ENCODE assay signal across 2 cellular contexts in the genomic region with DNA sequence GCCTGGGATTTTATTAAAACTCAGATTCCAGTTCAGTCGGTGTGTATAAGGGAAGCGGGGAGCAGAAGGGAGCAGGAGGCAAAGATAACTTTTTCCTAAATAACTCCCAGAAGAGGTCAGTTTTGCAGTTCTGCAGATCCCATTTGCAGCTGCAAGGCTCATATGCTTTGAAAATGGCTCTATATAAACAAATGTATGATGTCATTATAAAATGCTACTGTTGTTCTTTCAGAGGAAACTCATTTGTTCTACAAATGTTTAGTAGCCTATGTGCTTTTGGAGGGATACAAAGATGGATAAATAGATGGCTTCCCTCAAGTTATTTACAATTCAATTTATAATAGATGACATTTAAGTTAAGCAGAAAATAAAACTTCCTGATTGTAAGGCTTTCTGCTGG.
TF ChIP-seq lines count a peak whose summit lies in the region.

No MANE protein-coding gene starts in this region.

TF ChIP-seq in HEK293, 187 proteins besides CTCF, POLR2A, EP300 and RAD21 (continued from another document):
- TF ChIP-seq, protein P1, sequence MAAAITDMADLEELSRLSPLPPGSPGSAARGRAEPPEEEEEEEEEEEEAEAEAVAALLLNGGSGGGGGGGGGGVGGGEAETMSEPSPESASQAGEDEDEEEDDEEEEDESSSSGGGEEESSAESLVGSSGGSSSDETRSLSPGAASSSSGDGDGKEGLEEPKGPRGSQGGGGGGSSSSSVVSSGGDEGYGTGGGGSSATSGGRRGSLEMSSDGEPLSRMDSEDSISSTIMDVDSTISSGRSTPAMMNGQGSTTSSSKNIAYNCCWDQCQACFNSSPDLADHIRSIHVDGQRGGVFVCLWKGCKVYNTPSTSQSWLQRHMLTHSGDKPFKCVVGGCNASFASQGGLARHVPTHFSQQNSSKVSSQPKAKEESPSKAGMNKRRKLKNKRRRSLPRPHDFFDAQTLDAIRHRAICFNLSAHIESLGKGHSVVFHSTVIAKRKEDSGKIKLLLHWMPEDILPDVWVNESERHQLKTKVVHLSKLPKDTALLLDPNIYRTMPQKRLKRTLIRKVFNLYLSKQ (tag by site-specific recombination; IDR thresholded peaks at IDR 0.05; ENCODE audit: borderline replicate concordance), result no peak
- TF ChIP-seq ZNF629 (tag by site-specific recombination; IDR thresholded peaks at IDR 0.05), result no peak
- TF ChIP-seq, protein P2, sequence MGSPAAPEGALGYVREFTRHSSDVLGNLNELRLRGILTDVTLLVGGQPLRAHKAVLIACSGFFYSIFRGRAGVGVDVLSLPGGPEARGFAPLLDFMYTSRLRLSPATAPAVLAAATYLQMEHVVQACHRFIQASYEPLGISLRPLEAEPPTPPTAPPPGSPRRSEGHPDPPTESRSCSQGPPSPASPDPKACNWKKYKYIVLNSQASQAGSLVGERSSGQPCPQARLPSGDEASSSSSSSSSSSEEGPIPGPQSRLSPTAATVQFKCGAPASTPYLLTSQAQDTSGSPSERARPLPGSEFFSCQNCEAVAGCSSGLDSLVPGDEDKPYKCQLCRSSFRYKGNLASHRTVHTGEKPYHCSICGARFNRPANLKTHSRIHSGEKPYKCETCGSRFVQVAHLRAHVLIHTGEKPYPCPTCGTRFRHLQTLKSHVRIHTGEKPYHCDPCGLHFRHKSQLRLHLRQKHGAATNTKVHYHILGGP (tag by site-specific recombination; IDR thresholded peaks at IDR 0.05), result no peak
- TF ChIP-seq, protein P3, sequence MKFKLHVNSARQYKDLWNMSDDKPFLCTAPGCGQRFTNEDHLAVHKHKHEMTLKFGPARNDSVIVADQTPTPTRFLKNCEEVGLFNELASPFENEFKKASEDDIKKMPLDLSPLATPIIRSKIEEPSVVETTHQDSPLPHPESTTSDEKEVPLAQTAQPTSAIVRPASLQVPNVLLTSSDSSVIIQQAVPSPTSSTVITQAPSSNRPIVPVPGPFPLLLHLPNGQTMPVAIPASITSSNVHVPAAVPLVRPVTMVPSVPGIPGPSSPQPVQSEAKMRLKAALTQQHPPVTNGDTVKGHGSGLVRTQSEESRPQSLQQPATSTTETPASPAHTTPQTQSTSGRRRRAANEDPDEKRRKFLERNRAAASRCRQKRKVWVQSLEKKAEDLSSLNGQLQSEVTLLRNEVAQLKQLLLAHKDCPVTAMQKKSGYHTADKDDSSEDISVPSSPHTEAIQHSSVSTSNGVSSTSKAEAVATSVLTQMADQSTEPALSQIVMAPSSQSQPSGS (tag by site-specific recombination; IDR thresholded peaks at IDR 0.05; ENCODE audit: low read depth), result peak; percentile 86

TF ChIP-seq in GM12878, 131 proteins besides CTCF, POLR2A, EP300 and RAD21:
- TF ChIP-seq, protein P4, sequence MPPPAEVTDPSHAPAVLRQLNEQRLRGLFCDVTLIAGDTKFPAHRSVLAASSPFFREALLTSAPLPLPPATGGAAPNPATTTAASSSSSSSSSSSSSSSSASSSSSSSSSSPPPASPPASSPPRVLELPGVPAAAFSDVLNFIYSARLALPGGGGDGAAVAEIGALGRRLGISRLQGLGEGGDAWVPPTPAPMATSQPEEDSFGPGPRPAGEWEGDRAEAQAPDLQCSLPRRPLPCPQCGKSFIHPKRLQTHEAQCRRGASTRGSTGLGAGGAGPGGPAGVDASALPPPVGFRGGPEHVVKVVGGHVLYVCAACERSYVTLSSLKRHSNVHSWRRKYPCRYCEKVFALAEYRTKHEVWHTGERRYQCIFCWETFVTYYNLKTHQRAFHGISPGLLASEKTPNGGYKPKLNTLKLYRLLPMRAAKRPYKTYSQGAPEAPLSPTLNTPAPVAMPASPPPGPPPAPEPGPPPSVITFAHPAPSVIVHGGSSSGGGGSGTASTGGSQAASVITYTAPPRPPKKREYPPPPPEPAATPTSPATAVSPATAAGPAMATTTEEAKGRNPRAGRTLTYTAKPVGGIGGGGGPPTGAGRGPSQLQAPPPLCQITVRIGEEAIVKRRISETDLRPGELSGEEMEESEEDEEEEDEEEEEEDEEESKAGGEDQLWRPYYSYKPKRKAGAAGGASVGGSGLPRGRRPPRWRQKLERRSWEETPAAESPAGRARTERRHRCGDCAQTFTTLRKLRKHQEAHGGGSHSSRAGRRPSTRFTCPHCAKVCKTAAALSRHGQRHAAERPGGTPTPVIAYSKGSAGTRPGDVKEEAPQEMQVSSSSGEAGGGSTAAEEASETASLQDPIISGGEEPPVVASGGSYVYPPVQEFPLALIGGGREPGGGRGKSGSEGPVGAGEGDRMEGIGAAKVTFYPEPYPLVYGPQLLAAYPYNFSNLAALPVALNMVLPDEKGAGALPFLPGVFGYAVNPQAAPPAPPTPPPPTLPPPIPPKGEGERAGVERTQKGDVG (CRISPR knock-in tag; IDR thresholded peaks at IDR 0.05), result no peak
- peak; percentile 25; the same call in 1 of the 2 replicates for TF ChIP-seq ATF7 (IDR thresholded peaks at IDR 0.05; ENCODE audit: low read depth)
- no peak for TF ChIP-seq KLF5 (IDR thresholded peaks at IDR 0.05; ENCODE audit: partially characterized antibody)
TF ChIP-seq in GM12878: peak in this region for 1.
